Comparison of ENCODE assay signal across 1 cellular context in genomic region chr18:24461996-24462395, GRCh38.
TF ChIP-seq lines count a peak whose summit lies in the region.

No MANE protein-coding gene starts in this region.

TF ChIP-seq in GM23338, 12 proteins besides CTCF, POLR2A, EP300 and RAD21 (continued from another document):
- TF ChIP-seq EZH2phosphoT487 (IDR thresholded peaks at IDR 0.05; ENCODE audit: unreplicated experiment) (no peak), JUNB (IDR thresholded peaks at IDR 0.05; ENCODE audit: unreplicated experiment) (no peak), ZNF331 (CRISPR knock-in tag; IDR thresholded peaks at IDR 0.05; ENCODE audit: low read depth) (no peak), POLR2AphosphoS5 (IDR thresholded peaks at IDR 0.05; ENCODE audit: low read depth) (no peak), NANOG (IDR thresholded peaks at IDR 0.05; ENCODE audit: borderline replicate concordance) (no peak), ETS1 (IDR thresholded peaks at IDR 0.05) (no peak), ZNF114 (CRISPR knock-in tag; IDR thresholded peaks at IDR 0.05) (no peak), ZNF462 (CRISPR knock-in tag; IDR thresholded peaks at IDR 0.05) (no peak), REST (IDR thresholded peaks at IDR 0.05; ENCODE audit: unreplicated experiment) (no peak), EZH2 (IDR thresholded peaks at IDR 0.05; ENCODE audit: low read depth, unreplicated experiment) (no peak), STAT1 (IDR thresholded peaks at IDR 0.05; ENCODE audit: unreplicated experiment) (no peak)
